Comparison of ENCODE assay signal across 31 cellular contexts in the genomic region with DNA sequence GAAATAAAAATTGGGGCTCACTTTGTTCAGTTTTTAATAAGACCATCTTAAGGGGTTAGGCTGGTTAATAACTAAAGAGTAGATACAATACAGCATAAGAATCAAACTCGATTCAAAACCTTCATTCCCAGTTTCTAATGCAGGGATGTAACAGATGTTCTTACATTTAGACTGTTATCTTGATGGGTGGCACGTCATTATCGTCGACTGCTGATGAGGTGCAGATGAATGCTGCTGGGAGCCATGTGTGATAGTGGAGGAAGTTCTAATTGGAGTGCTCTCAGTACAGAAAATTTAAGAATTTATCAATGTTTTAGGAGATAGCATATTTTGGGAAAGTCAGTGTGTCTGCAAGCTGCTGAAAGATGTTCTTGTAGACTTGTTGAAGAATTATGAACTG.
"Had no signal": no experiment of that assay in that cellular context is flagged by ENCODE, and none has a peak within 500 bp of the region (broad histone marks: within the 10 kb centered on the region; RNA-seq: fewer than 3 reads in every experiment).

No MANE protein-coding gene starts in this region.

- H3K9me3 Mint-ChIP-seq: activated CD4-positive, alpha-beta T cell treated with anti-CD3 and anti-CD28 coated beads, Interleukin-2, amount 10 ng/mL, durations not matched to agents 24 days and 14 days; activated CD8-positive, alpha-beta T cell treated with anti-CD3 and anti-CD28 coated beads for 36 hours had no signal

- DNase-seq: activated CD4-positive, alpha-beta T cell treated with anti-CD3 and anti-CD28 coated beads, Interleukin-2, amount 10 ng/mL, durations not matched to agents 24 days and 14 days; activated CD4-positive, alpha-beta T cell treated with anti-CD3 and anti-CD28 coated beads, Interleukin-2, amount 50 U/mL, for 4 hours; activated CD4-positive, CD25-positive, alpha-beta regulatory T cell; activated CD8-positive, alpha-beta T cell treated with anti-CD3 and anti-CD28 coated beads for 36 hours; activated effector memory CD4-positive, alpha-beta T cell treated with anti-CD3 and anti-CD28 coated beads, Interleukin-2, amount 50 U/mL, for 16 hours; activated naive CD4-positive, alpha-beta T cell; activated naive CD4-positive, alpha-beta T cell treated with anti-CD3 and anti-CD28 coated beads, Interleukin-2, amount 50 U/mL, for 16 hours; activated naive CD8-positive, alpha-beta T cell treated with anti-CD3 and anti-CD28 coated beads for 36 hours; activated T-cell treated with anti-CD3 and anti-CD28 coated beads, Interleukin-2, amount 50 U/mL, for 1 hour; activated T-cell treated with anti-CD3 and anti-CD28 coated beads, Interleukin-2, amount 50 U/mL, for 72 hours; amniotic stem cell; aorta; brain microvascular endothelial cell; central memory CD4-positive, alpha-beta T cell; colonic mucosa; NCI-H1092 treated with DMSO at 0.1 percent for 48 hours; NCI-H1417; NCI-H146; NCI-H187; NCI-H2029 treated with DMSO at 0.1 percent for 48 hours; NCI-H2107; NCI-H2171; NCI-H510A; NCI-H526; NCI-H774; SHP77; T1000; WERI-Rb-1 had no signal

- ATAC-seq: activated CD8-positive, alpha-beta T cell treated with anti-CD3 and anti-CD28 coated beads for 36 hours; activated T-cell treated with anti-CD3 and anti-CD28 coated beads, Interleukin-2, amount 50 U/mL, for 72 hours; activated T-helper 17 cell treated with anti-CD3 and anti-CD28 coated beads, Interleukin-2, amount 50 U/mL, for 72 hours; Panc1 had no signal

- H3K4me3 Mint-ChIP-seq: activated CD4-positive, alpha-beta T cell treated with anti-CD3 and anti-CD28 coated beads, Interleukin-2, amount 10 ng/mL, durations not matched to agents 24 days and 14 days; activated CD8-positive, alpha-beta T cell treated with anti-CD3 and anti-CD28 coated beads for 36 hours; activated naive CD8-positive, alpha-beta T cell treated with anti-CD3 and anti-CD28 coated beads for 36 hours; activated T-cell treated with anti-CD3 and anti-CD28 coated beads, Interleukin-2, amount 50 U/mL, for 72 hours; activated T-helper 17 cell treated with anti-CD3 and anti-CD28 coated beads, Interleukin-2, amount 50 U/mL, for 72 hours had no signal

- H3K9me3 ChIP-seq: colonic mucosa, SJSA1 had no signal

- H3K27me3 ChIP-seq: brain microvascular endothelial cell, colonic mucosa, SJSA1 had no signal

- H3K4me3 ChIP-seq: colonic mucosa, SJSA1 had no signal

- H3K27ac ChIP-seq: brain microvascular endothelial cell, colonic mucosa, SJSA1, WERI-Rb-1 had no signal

- H3K36me3 ChIP-seq: brain microvascular endothelial cell, colonic mucosa, SJSA1, WERI-Rb-1 had no signal

- H3K4me1 ChIP-seq: colonic mucosa had no signal

- H3K27ac Mint-ChIP-seq: activated CD4-positive, alpha-beta T cell treated with anti-CD3 and anti-CD28 coated beads, Interleukin-2, amount 10 ng/mL, durations not matched to agents 24 days and 14 days; activated CD8-positive, alpha-beta T cell treated with anti-CD3 and anti-CD28 coated beads for 36 hours; activated naive CD8-positive, alpha-beta T cell treated with anti-CD3 and anti-CD28 coated beads for 36 hours; activated T-cell treated with anti-CD3 and anti-CD28 coated beads, Interleukin-2, amount 50 U/mL, for 72 hours; activated T-helper 17 cell treated with anti-CD3 and anti-CD28 coated beads, Interleukin-2, amount 50 U/mL, for 72 hours had no signal

- H3K4me1 Mint-ChIP-seq: activated T-helper 17 cell treated with anti-CD3 and anti-CD28 coated beads, Interleukin-2, amount 50 U/mL, for 72 hours had no signal
